9 cellular contexts compared by ENCODE assay signal in genomic region chr6:35729722-35730121, GRCh38. TPM values are rescaled to one million over a fixed set of nuclear protein-coding genes. Genes with fewer than 3 reads are reported as not detected.
DNase-seq lines count a peak whose midpoint lies in the region; ATAC-seq and TF ChIP-seq lines count a peak whose summit lies in the region.
"Had no signal": no experiment of that assay in that cellular context is flagged by ENCODE, and none has a peak within 500 bp of the region (broad histone marks: within the 10 kb centered on the region; RNA-seq: fewer than 3 reads in every experiment).

No MANE protein-coding gene starts in this region.

- DNase-seq in left lung, result no peak
- no peak for DNase-seq in AG20443 (ENCODE audit: low spot score)
- DNase-seq in NCI-H146 (lab: John Stamatoyannopoulos, UW), result no peak
- DNase-seq in HCEC 1CT, result no peak
- DNase-seq: cerebellar nuclear complex had no signal

- ATAC-seq in left lung (no peak), HG02970 (IDR thresholded peaks at IDR 0.05; ENCODE audit: low FRiP score, unreplicated experiment) (no peak)
- ATAC-seq in stimulated activated memory B cell treated with anti-CD40 and anti-IgM and Interleukin-4, amounts not matched to agents 10 μg/mL and 1 μg/mL and 100 μg/mL, for 72 hours, result no peak

- peak overlapping the region; percentile 81 to 95 (median 86) for H3K27ac Mint-ChIP-seq in IgD-negative memory B cell
- H3K27ac Mint-ChIP-seq in activated naive CD8-positive, alpha-beta T cell, result peak overlapping the region; percentile 95
- peak overlapping the region; percentile 14 for H3K27ac Mint-ChIP-seq in stimulated activated memory B cell treated with anti-CD40 and anti-IgM and Interleukin-4, amounts not matched to agents 10 μg/mL and 1 μg/mL and 100 μg/mL, for 72 hours

- TF ChIP-seq CTCF in left lung (IDR thresholded peaks at IDR 0.05), result no peak

- intact Hi-C loops in left lung (cut with DNase I), result loop anchor here (5.0 to 10.0 kb wide), 2 partner anchors 42 to 145 kb away; partner anchors contain the start of gene FKBP5 (in 1 of the 2)

- no peaks in the 10 kb centered on the region for H3K36me3 Mint-ChIP-seq in IgD-negative memory B cell
- no peaks in the 10 kb centered on the region for H3K36me3 Mint-ChIP-seq in activated naive CD8-positive, alpha-beta T cell
- H3K36me3 Mint-ChIP-seq in stimulated activated memory B cell treated with anti-CD40 and anti-IgM and Interleukin-4, amounts not matched to agents 10 μg/mL and 1 μg/mL and 100 μg/mL, for 72 hours, result no peaks in the 10 kb centered on the region

- H3K4me3 ChIP-seq in left lung, result no peak overlapping the region

- peak overlapping the region in 3 of 4 donors; percentile 12 to 57 (median 49) for H3K4me3 Mint-ChIP-seq in IgD-negative memory B cell
- peak overlapping the region; percentile 56 for H3K4me3 Mint-ChIP-seq in activated naive CD8-positive, alpha-beta T cell
- H3K4me3 Mint-ChIP-seq in stimulated activated memory B cell treated with anti-CD40 and anti-IgM and Interleukin-4, amounts not matched to agents 10 μg/mL and 1 μg/mL and 100 μg/mL, for 72 hours, result no peak overlapping the region

- H3K27me3 ChIP-seq in left lung, result no peaks in the 10 kb centered on the region

- peaks cover 3% of the 10 kb centered on the region for H3K27me3 Mint-ChIP-seq in IgD-negative memory B cell
- H3K27me3 Mint-ChIP-seq in activated naive CD8-positive, alpha-beta T cell, result no peaks in the 10 kb centered on the region
- no peaks in the 10 kb centered on the region for H3K27me3 Mint-ChIP-seq in stimulated activated memory B cell treated with anti-CD40 and anti-IgM and Interleukin-4, amounts not matched to agents 10 μg/mL and 1 μg/mL and 100 μg/mL, for 72 hours

- no peaks in the 10 kb centered on the region for H3K36me3 ChIP-seq in left lung

- H3K4me1 ChIP-seq in left lung, result peaks cover 57 to 92% of the 10 kb centered on the region in 2 donors

- H3K9me3 Mint-ChIP-seq in IgD-negative memory B cell, result no peaks in the 10 kb centered on the region
- H3K9me3 Mint-ChIP-seq in activated naive CD8-positive, alpha-beta T cell (ENCODE audit: low read depth), result no peaks in the 10 kb centered on the region
- no peaks in the 10 kb centered on the region for H3K9me3 Mint-ChIP-seq in stimulated activated memory B cell treated with anti-CD40 and anti-IgM and Interleukin-4, amounts not matched to agents 10 μg/mL and 1 μg/mL and 100 μg/mL, for 72 hours

- H3K27ac ChIP-seq in left lung, result peak overlapping the region; percentile 98 to 99

- H3K9me3 ChIP-seq in left lung, result no peaks in the 10 kb centered on the region

- H3K4me1 Mint-ChIP-seq in IgD-negative memory B cell, result peaks cover 33 to 41% (median 34%) of the 10 kb centered on the region in 3 donors
- peaks cover 79% of the 10 kb centered on the region for H3K4me1 Mint-ChIP-seq in activated naive CD8-positive, alpha-beta T cell (ENCODE audit: low read depth)
- H3K4me1 Mint-ChIP-seq in stimulated activated memory B cell treated with anti-CD40 and anti-IgM and Interleukin-4, amounts not matched to agents 10 μg/mL and 1 μg/mL and 100 μg/mL, for 72 hours, result peaks cover 47% of the 10 kb centered on the region

RNA-seq across cellular contexts. Expression of gene ARMC12, which starts 7.1 kb away (rescaled TPM):
- polyA plus RNA-seq in IgD-negative memory B cell, result 0.39 TPM
- under 1 TPM; 0.45 to 0.90 TPM for total RNA-seq in left lung

RNA-seq across cellular contexts. Expression of gene FKBP5, which starts 41.0 kb away (rescaled TPM):
- polyA plus RNA-seq in IgD-negative memory B cell, result 25.1 TPM
- 100 to 1,000 TPM; 114 to 139 TPM for total RNA-seq in left lung

RNA-seq across cellular contexts. Expression of gene CLPSL2, which starts 46.7 kb away (rescaled TPM):
- not detected for polyA plus RNA-seq in IgD-negative memory B cell
- not detected for total RNA-seq in left lung

RNA-seq across cellular contexts. Expression of gene CLPSL1, which starts 51.1 kb away (rescaled TPM):
- not detected for polyA plus RNA-seq in IgD-negative memory B cell
- not detected for total RNA-seq in left lung

Comparison
In these comparisons a context has a peak if more than half of its experiments do, and no peak if none do; other contexts are left out.
1. H3K27ac Mint-ChIP-seq: peak in every context shown above with its lines; median percentile 95 in activated naive CD8-positive, alpha-beta T cell; 86 in IgD-negative memory B cell; 14 in stimulated activated memory B cell treated with anti-CD40 and anti-IgM and Interleukin-4, amounts not matched to agents 10 μg/mL and 1 μg/mL and 100 μg/mL, for 72 hours.